8 cellular contexts compared by ENCODE assay signal in the genomic region with DNA sequence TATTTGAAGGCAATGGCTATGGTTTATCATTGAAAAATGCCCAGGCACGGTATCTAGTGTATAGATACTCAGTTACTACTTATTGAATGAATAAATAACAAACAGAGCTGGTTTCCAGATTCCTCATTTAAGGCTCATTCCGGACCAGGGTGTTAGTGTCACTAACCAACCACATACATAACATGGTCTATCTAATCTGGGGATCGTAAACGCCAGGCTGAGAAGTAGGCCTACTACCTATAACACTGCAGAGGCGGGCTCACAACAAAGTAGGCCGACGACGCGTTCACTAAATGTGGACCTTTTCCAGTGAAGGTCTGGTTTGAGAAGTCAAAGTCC. TPM values are rescaled to one million over a fixed set of nuclear protein-coding genes. Genes with fewer than 3 reads are reported as not detected.
DNase-seq lines count a peak whose midpoint lies in the region; ATAC-seq, FAIRE-seq and TF ChIP-seq lines count a peak whose summit lies in the region.

No MANE protein-coding gene starts in this region.

- H3K18ac ChIP-seq in H1 (ENCODE audit: extremely low read depth, low read length) = no peak overlapping the region

- no peak overlapping the region for H2BK12ac ChIP-seq in H1 (ENCODE audit: low read depth, low read length)

- 5% methylated on average over 9 of the region's 9 CpGs; no CpG with 5 or more reads in 1 of the 2 experiments for WGBS in H1 (ENCODE audit: extremely low coverage in 1 of 2, insufficient coverage in 1 of 2, insufficient read length in 1 of 2, insufficient replicate concordance in 2 of 2, low coverage in 1 of 2, low lambda C conversion rate in 2 of 2, missing lambda C conversion rate in 1 of 2), 2 experiments
- WGBS in pancreas, 2 donors = 1% methylated on average over 9 of the region's 9 CpGs

- no peaks in the 10 kb centered on the region for H3K27me3 ChIP-seq in KMS-11 (ENCODE audit: insufficient read depth, low read depth)
- no peaks in the 10 kb centered on the region for H3K27me3 ChIP-seq in H1 (replicated peaks in 1 of 4; ENCODE audit: control insufficient read depth in 3 of 4, extremely low read depth in 1 of 4, insufficient read depth in 3 of 4, low read length in 3 of 4)
- H3K27me3 ChIP-seq in pancreas = no peaks in the 10 kb centered on the region

- H3K9me3 ChIP-seq in H1 (ENCODE audit: insufficient read depth in 2 of 2, low read depth in 1 of 2, low read length in 1 of 2) = no peaks in the 10 kb centered on the region
- no peaks in the 10 kb centered on the region for H3K9me3 ChIP-seq in pancreas

- TF ChIP-seq EP300 in H1 (IDR thresholded peaks at IDR 0.05; ENCODE audit: borderline replicate concordance in 1 of 2, low read depth in 2 of 2, low read length in 2 of 2) = no peak

- H4K91ac ChIP-seq in H1 (replicated peaks; ENCODE audit: insufficient read length, low read length) = no peak overlapping the region

- H3K79me1 ChIP-seq in H1 (ENCODE audit: low read depth, low read length) = peaks cover 3% of the 10 kb centered on the region; the same call in 1 of the 2 replicates

- no peak for TF ChIP-seq CTCF in KMS-11 (conservative IDR thresholded peaks at IDR 0.05; ENCODE audit: low read depth, low read length)
- no peak for TF ChIP-seq CTCF in H1 (IDR thresholded peaks at IDR 0.05; ENCODE audit: control extremely low read depth in 1 of 3, insufficient read depth in 1 of 3, low read depth in 1 of 3, low read length in 3 of 3)
- no peak for TF ChIP-seq CTCF in pancreas (IDR thresholded peaks at IDR 0.05)
- TF ChIP-seq CTCF in GM10248 (IDR thresholded peaks at IDR 0.05; ENCODE audit: control extremely low read depth, extremely low read depth, low read depth, missing control alignments) = no peak

- peaks cover 5% of the 10 kb centered on the region for H3K23me2 ChIP-seq in H1 (ENCODE audit: low read depth, low read length)

- H3K4me2 ChIP-seq in KMS-11 = peak overlapping the region; percentile 71
- H3K4me2 ChIP-seq in H1 (ENCODE audit: insufficient read depth in 1 of 2, low read depth in 2 of 2, low read length in 2 of 2) = peak overlapping the region; percentile 93 to 98

- peaks cover 8% of the 10 kb centered on the region for H3K4me1 ChIP-seq in KMS-11 (ENCODE audit: low read depth, poor library complexity, severe bottlenecking)
- H3K4me1 ChIP-seq in H1 (replicated peaks in 1 of 4; ENCODE audit: control insufficient read depth in 3 of 4, insufficient read depth in 4 of 4, low read length in 3 of 4) = no peaks in the 10 kb centered on the region; a peak in 1 of 7 replicates
- peaks cover 4 to 15% (median 11%) of the 10 kb centered on the region in 3 donors for H3K4me1 ChIP-seq in pancreas

- H3K27ac ChIP-seq in KMS-11 (peak overlapping the region; percentile 77), H1 (ENCODE audit: low read depth, low read length) (peak overlapping the region; percentile 88), pancreas (peak overlapping the region; percentile 71 to 87 (median 77))

- H3K9ac ChIP-seq in KMS-11 = peak overlapping the region; percentile 77
- peak overlapping the region; percentile 58 to 89 (median 75) for H3K9ac ChIP-seq in H1 (replicated peaks in 1 of 4; ENCODE audit: extremely low read depth in 1 of 4, low read depth in 3 of 4, low read length in 3 of 4)

- H2AK5ac ChIP-seq in H1 (ENCODE audit: low read depth, low read length) = no peak overlapping the region

- CTCF ChIA-PET in H1 (lab: Charles Lee; ENCODE audit: partially characterized antibody) = interaction anchor here (3.7 kb wide), 1 partner anchor 10 kb away, joined by 18 read pairs; no protein-coding TSS in a partner anchor
- CTCF ChIA-PET in GM10248 (lab: Yijun Ruan, JAX) = interaction anchor here (0.6 to 1.6 kb wide), 5 partner anchors 10 to 619 kb away, joined by 3 to 4 read pairs (median 3); no protein-coding TSS in a partner anchor

- no peak overlapping the region for H2BK120ac ChIP-seq in H1 (replicated peaks; ENCODE audit: low read depth, low read length)

- no peak for FAIRE-seq in H1 (lab: Jason Lieb, UNC)
- no peak for FAIRE-seq in pancreas (lab: Jason Lieb, UNC)

- intact Hi-C loops in pancreas (cut with DNase I) = no loop called here

- H3K4me3 ChIP-seq in KMS-11 (IDR thresholded peaks at IDR 0.05; ENCODE audit: insufficient read depth, low read depth, low read length) (no peak overlapping the region), H1 (ENCODE audit: extremely low read depth in 1 of 4, insufficient read depth in 2 of 4, low read depth in 3 of 4, low read length in 4 of 4) (peak overlapping the region; percentile 64 to 97 (median 86)), pancreas (peak overlapping the region; percentile 64 to 79 (median 71))

- POLR2A ChIA-PET in H1 (lab: Charles Lee; ENCODE audit: partially characterized antibody) = interaction anchor here (0.6 to 1.0 kb wide), 2 partner anchors 10 to 41 kb away, joined by 4 to 5 read pairs; no protein-coding TSS in a partner anchor
- POLR2A ChIA-PET in GM10248 (lab: Yijun Ruan, JAX) = no interaction called here

- H2BK5ac ChIP-seq in H1 (ENCODE audit: low read depth, low read length) = 0 out of 2 replicates have a peak overlapping the region, but pooled peaks have one; percentile 53

- no peak for TF ChIP-seq POLR2A in H1 (IDR thresholded peaks at IDR 0.05; ENCODE audit: control extremely low read depth in 1 of 2, low read depth in 2 of 2, low read length in 2 of 2)

- no peak overlapping the region for H3K4ac ChIP-seq in H1 (replicated peaks; ENCODE audit: insufficient read length, low read depth, low read length)

- peak; percentile 21 for ATAC-seq in GM19351 (IDR thresholded peaks at IDR 0.05; ENCODE audit: unreplicated experiment)
- no peak for ATAC-seq in pancreas
- no peak for ATAC-seq in HG02884 (IDR thresholded peaks at IDR 0.05; ENCODE audit: unreplicated experiment)

- no peak overlapping the region for H3K56ac ChIP-seq in H1 (replicated peaks; ENCODE audit: insufficient read length, low read depth, low read length)

- H2AFZ ChIP-seq in KMS-11 (ENCODE audit: low read depth) (peak overlapping the region; percentile 97), H1 (ENCODE audit: low read length) (peak overlapping the region; percentile 67; the same call in 1 of the 2 replicates)

- no peak overlapping the region for H2BK15ac ChIP-seq in H1 (ENCODE audit: low read length)

- no peak overlapping the region for H2BK20ac ChIP-seq in H1 (ENCODE audit: low read length)

- no peak overlapping the region for H4K5ac ChIP-seq in H1 (ENCODE audit: insufficient read length, low read depth, low read length)

- peak overlapping the region; percentile 99; the same call in 1 of the 2 replicates for H4K8ac ChIP-seq in H1 (ENCODE audit: extremely low read depth, insufficient read depth, low read length)

- no peak overlapping the region for H3K14ac ChIP-seq in H1 (ENCODE audit: insufficient read length)

- DNase-seq in H1 (ENCODE audit: low read depth in 1 of 2, low spot score in 2 of 2) (no peak), pancreas (no peak), amygdala (lab: John Stamatoyannopoulos, UW) (no peak), GM10248 (ENCODE audit: extremely low spot score) (no peak)
- DNase-seq in NK-92 treated with Interleukin-12 subunit alpha and Interleukin-12 subunit beta, amount 100 ng/mL, for 24 hours (lab: John Stamatoyannopoulos, UW) = no peak

- TF ChIP-seq RAD21 in H1 (IDR thresholded peaks at IDR 0.05 in 1 of 2, conservative IDR thresholded peaks at IDR 0.05 in 1 of 2; ENCODE audit: low read depth in 2 of 2, low read length in 2 of 2) = no peak

- H4K20me1 ChIP-seq in KMS-11 (ENCODE audit: insufficient read depth) (no peaks in the 10 kb centered on the region), H1 (replicated peaks in 1 of 2; ENCODE audit: control insufficient read depth in 1 of 2, insufficient read depth in 2 of 2, low read length in 2 of 2) (no peaks in the 10 kb centered on the region)

- H3K79me2 ChIP-seq in KMS-11 (ENCODE audit: insufficient read depth, low read depth) = peaks cover 16% of the 10 kb centered on the region
- peaks cover 6 to 23% of the 10 kb centered on the region in 2 experiments; a peak in 3 of 4 replicates for H3K79me2 ChIP-seq in H1 (ENCODE audit: control insufficient read depth in 1 of 2, insufficient read depth in 2 of 2, low read length in 2 of 2)

- no peaks in the 10 kb centered on the region; the same call in 1 of the 2 replicates for H3K36me3 ChIP-seq in KMS-11 (ENCODE audit: insufficient read depth)
- H3K36me3 ChIP-seq in H1 (ENCODE audit: control insufficient read depth in 2 of 4, insufficient read depth in 4 of 4, low read length in 3 of 4) = peaks cover 4 to 14% (median 9%) of the 10 kb centered on the region in 4 experiments; a peak in 7 of 8 replicates
- H3K36me3 ChIP-seq in pancreas = peaks cover 0 to 8% (median 0%) of the 10 kb centered on the region in 3 donors

- no peak overlapping the region for H3K23ac ChIP-seq in H1 (ENCODE audit: insufficient read length)

TF ChIP-seq in H1, 55 proteins besides CTCF, POLR2A, EP300 and RAD21:
- TF ChIP-seq SAP30 (IDR thresholded peaks at IDR 0.05; ENCODE audit: insufficient read depth, insufficient replicate concordance, low read length) = no peak

RNA-seq across cellular contexts. Expression of gene LSM5, which starts 0.4 kb away (rescaled TPM):
- total RNA-seq in H1 (2021; fragmentation: NEBNext Ultra II Directional; extraction: Animal tissue kit (Norgen Biotek cat#: 25700)) = 97.0 and 103 TPM in 2 replicates
- 26.7 and 58.9 TPM in 2 replicates for polyA plus RNA-seq in H1 (2011; rRNA removed)
- 136 TPM for polyA plus RNA-seq in H1 (2011; cell fraction: cytosol; rRNA removed)
- polyA plus RNA-seq in H1 (2011; cell fraction: nucleus; rRNA removed) = 7.1 TPM
- polyA plus RNA-seq in H1 (2012, experiment 1 of 2) = 48.6 to 101 TPM (median 68.8 TPM) in 4 replicates
- polyA plus RNA-seq in H1 (2012, experiment 2 of 2) = 729 TPM
- 211 TPM for polyA plus RNA-seq in H1 (2013, experiment 1 of 2)
- polyA plus RNA-seq in H1 (2013, experiment 2 of 2) = 214 TPM
- 9.0 and 9.6 TPM in 2 replicates for polyA minus RNA-seq in H1 (2011; rRNA and poly(A)+ RNA removed)
- 6.8 TPM for polyA minus RNA-seq in H1 (2011; cell fraction: cytosol; rRNA and poly(A)+ RNA removed)
- polyA minus RNA-seq in H1 (2011; cell fraction: nucleus; rRNA and poly(A)+ RNA removed) = 18.4 TPM
- 10 to 100 TPM; 14.8 to 26.8 (median 20.1) TPM for total RNA-seq in pancreas
- 10 to 100 TPM; 41.1 to 47.6 TPM for polyA plus RNA-seq in pancreas

RNA-seq across cellular contexts. Expression of gene AVL9, which starts 5.5 kb away (rescaled TPM):
- total RNA-seq in H1 (2021; fragmentation: NEBNext Ultra II Directional; extraction: Animal tissue kit (Norgen Biotek cat#: 25700)) = 42.1 and 43.6 TPM in 2 replicates
- polyA plus RNA-seq in H1 (2011; rRNA removed) (11.6 and 15.5 TPM in 2 replicates), pancreas (1 to 10 TPM; 4.6 to 6.2 TPM)
- 13.8 TPM for polyA plus RNA-seq in H1 (2011; cell fraction: cytosol; rRNA removed)
- 18.0 TPM for polyA plus RNA-seq in H1 (2011; cell fraction: nucleus; rRNA removed)
- 14.1 to 29.8 TPM (median 26.3 TPM) in 4 replicates for polyA plus RNA-seq in H1 (2012, experiment 1 of 2)
- polyA plus RNA-seq in H1 (2012, experiment 2 of 2) = 4.3 TPM
- 10.4 TPM for polyA plus RNA-seq in H1 (2013, experiment 1 of 2)
- 12.1 TPM for polyA plus RNA-seq in H1 (2013, experiment 2 of 2)
- polyA minus RNA-seq in H1 (2011; rRNA and poly(A)+ RNA removed) = 43.3 and 59.3 TPM in 2 replicates
- polyA minus RNA-seq in H1 (2011; cell fraction: cytosol; rRNA and poly(A)+ RNA removed) = 14.6 TPM
- polyA minus RNA-seq in H1 (2011; cell fraction: nucleus; rRNA and poly(A)+ RNA removed) = 40.9 TPM
- 10 to 100 TPM; 16.1 to 23.4 (median 19.0) TPM for total RNA-seq in pancreas
